In genomic region chr11:128716231-128716630, GRCh38 we compare ENCODE assay signal across 9 cellular contexts. TPM values are rescaled to one million over a fixed set of nuclear protein-coding genes. Genes with fewer than 3 reads are reported as not detected.
A peak's percentile ranks its signal among the peaks of the same experiment; 100 is the strongest.
DNase-seq lines count a peak whose midpoint lies in the region; ATAC-seq and TF ChIP-seq lines count a peak whose summit lies in the region.
"Had no signal": no experiment of that assay in that cellular context is flagged by ENCODE, and none has a peak within 500 bp of the region (broad histone marks: within the 10 kb centered on the region; RNA-seq: fewer than 3 reads in every experiment).

No MANE protein-coding gene starts in this region.

- intact Hi-C loops in breast epithelium (cut with DNase I; ENCODE audit: low total_unique reads) (no loop called here), MCF 10A (cut with micrococcal nuclease) (no loop called here)

- no peak overlapping the region for H3K4me3 ChIP-seq in breast epithelium
- no peak overlapping the region for H3K4me3 ChIP-seq in lung
- no peak overlapping the region for H3K4me3 ChIP-seq in tibial nerve
- H3K4me3 ChIP-seq in foreskin fibroblast (ENCODE audit: low read depth in 1 of 2, low read length in 2 of 2): no peak overlapping the region

- H3K36me3 Mint-ChIP-seq in MCF 10A (ENCODE audit: insufficient read depth, unreplicated experiment): no peaks in the 10 kb centered on the region
- peaks cover 17% of the 10 kb centered on the region for H3K36me3 Mint-ChIP-seq in activated T-helper 17 cell treated with anti-CD3 and anti-CD28 coated beads, Interleukin-2, amount 50 U/mL, for 72 hours (ENCODE audit: low read depth)

- no peak overlapping the region for H3K27ac Mint-ChIP-seq in MCF 10A (ENCODE audit: low read depth, unreplicated experiment)
- H3K27ac Mint-ChIP-seq in activated T-helper 17 cell treated with anti-CD3 and anti-CD28 coated beads, Interleukin-2, amount 50 U/mL, for 72 hours: peak overlapping the region; percentile 90

- CTCF ChIA-PET in MCF 10A (lab: Yijun Ruan, JAX): interaction anchor here (0.6 kb wide), 1 partner anchor 11 kb away, joined by 3 read pairs; no protein-coding TSS in a partner anchor

- POLR2A ChIA-PET in MCF 10A (lab: Yijun Ruan, JAX): no interaction called here

- H3K27me3 Mint-ChIP-seq in MCF 10A (ENCODE audit: insufficient read depth, unreplicated experiment): no peaks in the 10 kb centered on the region
- no peaks in the 10 kb centered on the region for H3K27me3 Mint-ChIP-seq in activated T-helper 17 cell treated with anti-CD3 and anti-CD28 coated beads, Interleukin-2, amount 50 U/mL, for 72 hours

- H3K4me1 ChIP-seq in breast epithelium (no peaks in the 10 kb centered on the region), lung (ENCODE audit: control insufficient read depth in 2 of 2, insufficient read depth in 2 of 2, low read length in 2 of 2) (peaks cover 9 to 14% of the 10 kb centered on the region in 2 donors), tibial nerve (peaks cover 0 to 60% (median 48%) of the 10 kb centered on the region in 4 donors)

- H3K9me3 ChIP-seq in breast epithelium (no peaks in the 10 kb centered on the region), lung (ENCODE audit: control insufficient read depth in 2 of 2, insufficient read depth in 1 of 2, low read length in 1 of 2) (no peaks in the 10 kb centered on the region), tibial nerve (no peaks in the 10 kb centered on the region)

- no peak for TF ChIP-seq EP300 in tibial nerve (IDR thresholded peaks at IDR 0.05)

- ATAC-seq in activated T-helper 17 cell treated with anti-CD3 and anti-CD28 coated beads, Interleukin-2, amount 50 U/mL, for 72 hours (replicated peaks): peak; percentile 3
- ATAC-seq in lung (ENCODE audit: insufficient read depth, low FRiP score): no peak

- H3K27me3 ChIP-seq in breast epithelium: no peaks in the 10 kb centered on the region
- no peaks in the 10 kb centered on the region for H3K27me3 ChIP-seq in lung (ENCODE audit: control insufficient read depth, insufficient read depth)
- H3K27me3 ChIP-seq in tibial nerve: no peaks in the 10 kb centered on the region

- H3K4me1 Mint-ChIP-seq in MCF 10A (ENCODE audit: insufficient read depth, unreplicated experiment): peaks cover 13% of the 10 kb centered on the region
- peaks cover 91% of the 10 kb centered on the region for H3K4me1 Mint-ChIP-seq in activated T-helper 17 cell treated with anti-CD3 and anti-CD28 coated beads, Interleukin-2, amount 50 U/mL, for 72 hours

- WGBS in lung, 2 donors: 7 to 17% methylated on average over 3 of the region's 3 CpGs
- WGBS in tibial nerve, 2 donors: 12 to 33% methylated on average over 3 of the region's 3 CpGs

- DNase-seq in breast epithelium (ENCODE audit: low spot score in 2 of 2): no peak
- no peak for DNase-seq in MCF 10A (ENCODE audit: unreplicated experiment)
- DNase-seq in lung (ENCODE audit: low spot score): no peak
- no peak for DNase-seq in tibial nerve (ENCODE audit: low spot score in 2 of 2)
- no peak for DNase-seq in stimulated activated CD4-positive, alpha-beta T cell treated with anti-CD3 and anti-CD28 coated beads, Interleukin-2, amount 100 ng/mL, for 24 hours
- DNase-seq in hippocampal formation (lab: John Stamatoyannopoulos, UW): no peak
- no peak for DNase-seq in foreskin fibroblast
- DNase-seq: H9 had no signal

- H3K36me3 ChIP-seq in breast epithelium (no peaks in the 10 kb centered on the region), lung (ENCODE audit: control insufficient read depth in 2 of 2, insufficient read depth in 2 of 2, low read length in 2 of 2) (no peaks in the 10 kb centered on the region), tibial nerve (no peaks in the 10 kb centered on the region)

- TF ChIP-seq POLR2A in breast epithelium (IDR thresholded peaks at IDR 0.05) (no peak), tibial nerve (IDR thresholded peaks at IDR 0.05) (no peak)

- no peak overlapping the region for H3K4me3 Mint-ChIP-seq in MCF 10A (ENCODE audit: unreplicated experiment)
- H3K4me3 Mint-ChIP-seq in activated T-helper 17 cell treated with anti-CD3 and anti-CD28 coated beads, Interleukin-2, amount 50 U/mL, for 72 hours: peak overlapping the region; percentile 78

- H3K27ac ChIP-seq in breast epithelium: peak overlapping the region; percentile 68 to 73
- H3K27ac ChIP-seq in lung (ENCODE audit: low read depth in 1 of 2, low read length in 1 of 2): peak overlapping the region; percentile 54 to 87
- H3K27ac ChIP-seq in tibial nerve: peak overlapping the region in 3 of 4 donors; percentile 53 to 80 (median 75)

- TF ChIP-seq CTCF in breast epithelium (IDR thresholded peaks at IDR 0.05) (no peak), MCF 10A (IDR thresholded peaks at IDR 0.05; ENCODE audit: unreplicated experiment) (no peak), lung (IDR thresholded peaks at IDR 0.05; ENCODE audit: control extremely low read depth, extremely low read depth) (no peak), tibial nerve (IDR thresholded peaks at IDR 0.05) (no peak), foreskin fibroblast (IDR thresholded peaks at IDR 0.05; ENCODE audit: low read depth, low read length) (no peak)

- BruUV-seq in MCF 10A (replicated peaks; lab: Mats Ljungman, UMichigan): no TSS peak

- H3K9me3 Mint-ChIP-seq in MCF 10A (ENCODE audit: unreplicated experiment): no peaks in the 10 kb centered on the region
- H3K9me3 Mint-ChIP-seq in activated T-helper 17 cell treated with anti-CD3 and anti-CD28 coated beads, Interleukin-2, amount 50 U/mL, for 72 hours: peaks cover 7% of the 10 kb centered on the region
- H3K9me3 Mint-ChIP-seq: H9 had no signal

RNA-seq across cellular contexts. Expression of gene FLI1, which starts 22.4 kb away (rescaled TPM):
- total RNA-seq in breast epithelium (10 to 100 TPM; 23.9 to 62.2 (median 46.2) TPM), MCF 10A (2022) (3.6 and 5.6 TPM in 2 replicates), lung (10 to 100 TPM; 41.6 to 59.2 TPM), tibial nerve (10 to 100 TPM; 21.3 to 57.9 (median 52.6) TPM)
- total RNA-seq in activated T-helper 17 cell treated with anti-CD3 and anti-CD28 coated beads, Interleukin-2, amount 50 U/mL, for 72 hours: 10 to 100 TPM; 55.6 to 73.4 TPM
- polyA plus RNA-seq in lung: 10 to 100 TPM; 19.4 to 26.4 TPM
